19 cellular contexts compared by ENCODE assay signal in genomic region chr3:197289726-197290125, GRCh38. TPM values are rescaled to one million over a fixed set of nuclear protein-coding genes. Genes with fewer than 3 reads are reported as not detected.
DNase-seq lines count a peak whose midpoint lies in the region; ATAC-seq, FAIRE-seq and TF ChIP-seq lines count a peak whose summit lies in the region.
"Had no signal": no experiment of that assay in that cellular context is flagged by ENCODE, and none has a peak within 500 bp of the region (broad histone marks: within the 10 kb centered on the region; RNA-seq: fewer than 3 reads in every experiment).

No MANE protein-coding gene starts in this region.

- in situ Hi-C loops in IMR-90 (cut with MboI; ENCODE audit: low sequenced_read_pairs) = no loop called here

- H3K27ac Mint-ChIP-seq in CD8-positive, alpha-beta T cell = peak overlapping the region; percentile 15
- no peak overlapping the region for H3K27ac Mint-ChIP-seq in neural progenitor cell
- H3K27ac Mint-ChIP-seq: T-helper 17 cell had no signal

- no TSS peak for BruUV-seq in IMR-90 (replicated peaks; lab: Mats Ljungman, UMichigan)

- POLR2A ChIA-PET in CD8-positive, alpha-beta T cell (lab: Charles Lee) = interaction anchor here (0.7 kb wide), 1 partner anchor 321 kb away, joined by 3 read pairs; no protein-coding TSS in a partner anchor
- POLR2A ChIA-PET in IMR-90 (lab: Charles Lee; ENCODE audit: unreplicated experiment) = no interaction called here

- no peak overlapping the region for H3K4ac ChIP-seq in IMR-90 (ENCODE audit: low read depth, low read length)

- no peak overlapping the region for H3K56ac ChIP-seq in IMR-90 (ENCODE audit: extremely low read depth, insufficient read depth, low read length)

- no peak overlapping the region for H2AK5ac ChIP-seq in IMR-90 (ENCODE audit: low read depth, low read length)

- DNase-seq in CD8-positive, alpha-beta T cell = no peak
- DNase-seq in IMR-90 (peak; percentile 29), bronchial epithelial cell (ENCODE audit: low read depth) (peak; percentile 73), neural progenitor cell (ENCODE audit: low spot score) (no peak), RPMI8226 (no peak), vagina (ENCODE audit: extremely low spot score in 2 of 2) (no peak), hippocampal formation (lab: John Stamatoyannopoulos, UW) (no peak), COLO668 (lab: John Stamatoyannopoulos, UW; ENCODE audit: unreplicated experiment) (no peak)
- DNase-seq: activated CD4-positive, alpha-beta T cell treated with anti-CD3 and anti-CD28 coated beads, Interleukin-2, amount 50 U/mL, for 48 hours; activated naive CD4-positive, alpha-beta T cell treated with anti-CD3 and anti-CD28 coated beads, Interleukin-2, amount 50 U/mL, for 16 hours; foreskin fibroblast; NCI-H1105 treated with DMSO at 0.1 percent for 48 hours; NCI-H526 treated with DMSO at 0.1 percent for 48 hours; stimulated activated CD4-positive, alpha-beta T cell treated with anti-CD3 and anti-CD28 coated beads, Interleukin-12 subunit alpha, Interleukin-12 subunit beta, amount 100 ng/mL, for 4 hours; T-helper 17 cell; thyroid gland; WERI-Rb-1 had no signal

- TF ChIP-seq RAD21 in IMR-90 (IDR thresholded peaks at IDR 0.05; ENCODE audit: low read length) = no peak

- H3K9me1 ChIP-seq in IMR-90 (ENCODE audit: insufficient read depth, low read length) = 0 out of 2 replicates have a peak, but pooled peaks cover 2% of the 10 kb centered on the region

- no peaks in the 10 kb centered on the region for H3K27me3 Mint-ChIP-seq in CD8-positive, alpha-beta T cell (ENCODE audit: low read depth)
- no peaks in the 10 kb centered on the region for H3K27me3 Mint-ChIP-seq in neural progenitor cell (ENCODE audit: insufficient read depth, low read depth)
- H3K27me3 Mint-ChIP-seq: T-helper 17 cell had no signal

- intact Hi-C loops in CD8-positive, alpha-beta T cell (cut with DNase I, micrococcal nuclease) = loop anchor here (10.0 kb wide), 3 partner anchors 165 to 445 kb away; partner anchors contain the start of genes NCBP2 (in 1 of the 2) and RUBCN (in 1 of the 2)
- intact Hi-C loops in IMR-90 (cut with micrococcal nuclease) = no loop called here
- intact Hi-C loops in vagina (cut with DNase I) = no loop called here

- H3K9me3 Mint-ChIP-seq in CD8-positive, alpha-beta T cell = no peaks in the 10 kb centered on the region
- peaks cover 15% of the 10 kb centered on the region for H3K9me3 Mint-ChIP-seq in neural progenitor cell

- ATAC-seq in CD8-positive, alpha-beta T cell = no peak
- ATAC-seq in IMR-90 (ENCODE audit: low read depth) = peak; percentile 54
- ATAC-seq: left lobe of liver, T-helper 17 cell had no signal

- H2BK120ac ChIP-seq in IMR-90 (ENCODE audit: low read depth, low read length) = no peak overlapping the region

- CTCF ChIA-PET in CD8-positive, alpha-beta T cell (lab: Charles Lee) = interaction anchor here (1.0 kb wide), 1 partner anchor 21 kb away, joined by 3 read pairs; no protein-coding TSS in a partner anchor
- CTCF ChIA-PET in IMR-90 (lab: Yijun Ruan, JAX) = no interaction called here

- H3K18ac ChIP-seq in IMR-90 (ENCODE audit: low read depth, low read length) = no peak overlapping the region

- no peak overlapping the region for H3K9ac ChIP-seq in IMR-90 (ENCODE audit: low read depth, low read length)
- no peak overlapping the region for H3K9ac ChIP-seq in neural progenitor cell

- no peaks in the 10 kb centered on the region for H3K27me3 ChIP-seq in CD8-positive, alpha-beta T cell (ENCODE audit: insufficient read depth, low read length)
- H3K27me3 ChIP-seq in IMR-90 (ENCODE audit: control insufficient read depth, insufficient read depth, low read length) (no peaks in the 10 kb centered on the region), bronchial epithelial cell (ENCODE audit: control insufficient read depth, insufficient read depth, low read length) (no peaks in the 10 kb centered on the region), neural progenitor cell (no peaks in the 10 kb centered on the region), vagina (no peaks in the 10 kb centered on the region)
- H3K27me3 ChIP-seq: thyroid gland had no signal

- H3K9me3 ChIP-seq in CD8-positive, alpha-beta T cell (ENCODE audit: low read length) = no peaks in the 10 kb centered on the region
- H3K9me3 ChIP-seq in IMR-90 (ENCODE audit: control insufficient read depth, insufficient read depth, low read length) (no peaks in the 10 kb centered on the region), neural progenitor cell (ENCODE audit: low read depth) (no peaks in the 10 kb centered on the region), vagina (no peaks in the 10 kb centered on the region)
- H3K9me3 ChIP-seq: thyroid gland had no signal

- no peak overlapping the region for H4K91ac ChIP-seq in IMR-90 (ENCODE audit: insufficient read depth, low read depth, low read length)

- no peak for FAIRE-seq in bronchial epithelial cell (lab: Jason Lieb, UNC)
- FAIRE-seq: H1 had no signal

- H3K4me2 ChIP-seq in IMR-90 (ENCODE audit: low read depth, low read length) (peak overlapping the region; percentile 59; the same call in 1 of the 2 replicates), neural progenitor cell (no peak overlapping the region)

- H3F3A ChIP-seq in neural progenitor cell (ENCODE audit: low read depth) = no peaks in the 10 kb centered on the region

- TF ChIP-seq POLR2A in IMR-90 (IDR thresholded peaks at IDR 0.05; ENCODE audit: low read depth, low read length) = no peak
- no peak for TF ChIP-seq POLR2A in vagina (IDR thresholded peaks at IDR 0.05)

- H3K4me1 Mint-ChIP-seq in CD8-positive, alpha-beta T cell (ENCODE audit: low read depth) = peaks cover 57% of the 10 kb centered on the region
- peaks cover 3% of the 10 kb centered on the region for H3K4me1 Mint-ChIP-seq in neural progenitor cell

- no peak for TF ChIP-seq CTCF in CD8-positive, alpha-beta T cell (IDR thresholded peaks at IDR 0.05)
- TF ChIP-seq CTCF in IMR-90 (conservative IDR thresholded peaks at IDR 0.05; ENCODE audit: low read depth, low read length) (no peak), bronchial epithelial cell (IDR thresholded peaks at IDR 0.05; ENCODE audit: insufficient read depth, low read length, severe bottlenecking) (no peak), neural progenitor cell (IDR thresholded peaks at IDR 0.05) (no peak), vagina (IDR thresholded peaks at IDR 0.05) (no peak)

- no peak overlapping the region for H2BK20ac ChIP-seq in IMR-90 (ENCODE audit: low read depth, low read length)

- peaks cover 100% of the 10 kb centered on the region for H3K79me2 ChIP-seq in neural progenitor cell (ENCODE audit: low read depth)

- H4K8ac ChIP-seq in IMR-90 (ENCODE audit: low read depth in 2 of 2, low read length in 2 of 2) = no peak overlapping the region

- peaks cover 5% of the 10 kb centered on the region for H3K4me1 ChIP-seq in CD8-positive, alpha-beta T cell (ENCODE audit: insufficient read depth, low read length)
- peaks cover 6% of the 10 kb centered on the region; the same call in 1 of the 2 replicates for H3K4me1 ChIP-seq in IMR-90 (ENCODE audit: control insufficient read depth, insufficient read depth, low read length)
- H3K4me1 ChIP-seq in neural progenitor cell = peaks cover 13% of the 10 kb centered on the region
- H3K4me1 ChIP-seq in vagina = peaks cover 26% of the 10 kb centered on the region

- no peak overlapping the region for H3K4me3 Mint-ChIP-seq in CD8-positive, alpha-beta T cell
- no peak overlapping the region for H3K4me3 Mint-ChIP-seq in neural progenitor cell
- H3K4me3 Mint-ChIP-seq: T-helper 17 cell had no signal

- peaks cover 18 to 64% of the 10 kb centered on the region in 2 experiments for H3K79me1 ChIP-seq in IMR-90 (ENCODE audit: low read depth in 1 of 2, low read length in 2 of 2)

- dilution Hi-C loops in IMR-90 (cut with HindIII; ENCODE audit: low sequenced_read_pairs, unreplicated experiment) = no loop called here

- no peak overlapping the region for H2AFZ ChIP-seq in IMR-90 (replicated peaks; ENCODE audit: low read length, poor library complexity)
- no peak overlapping the region for H2AFZ ChIP-seq in neural progenitor cell (replicated peaks)

- peaks cover 64% of the 10 kb centered on the region for H3K36me3 Mint-ChIP-seq in CD8-positive, alpha-beta T cell
- H3K36me3 Mint-ChIP-seq in neural progenitor cell = peaks cover 64% of the 10 kb centered on the region

- peak overlapping the region; percentile 50 for H2BK5ac ChIP-seq in IMR-90 (ENCODE audit: low read depth, low read length, poor library complexity, severe bottlenecking)

- H3K14ac ChIP-seq in IMR-90 (replicated peaks; ENCODE audit: low read depth, low read length) = no peak overlapping the region

- no peak overlapping the region for H3K27ac ChIP-seq in CD8-positive, alpha-beta T cell (ENCODE audit: low read depth, low read length)
- H3K27ac ChIP-seq in IMR-90 (ENCODE audit: insufficient read depth, low read length) = no peak overlapping the region
- peak overlapping the region; percentile 5 for H3K27ac ChIP-seq in neural progenitor cell
- no peak overlapping the region for H3K27ac ChIP-seq in vagina
- H3K27ac ChIP-seq: thyroid gland, WERI-Rb-1 had no signal

- H4K5ac ChIP-seq in IMR-90 (ENCODE audit: low read depth, low read length) = no peak overlapping the region

- H3K4me3 ChIP-seq in CD8-positive, alpha-beta T cell (ENCODE audit: low read depth, low read length) = no peak overlapping the region
- H3K4me3 ChIP-seq in IMR-90 (ENCODE audit: insufficient read depth, low read depth, low read length) = no peak overlapping the region
- no peak overlapping the region for H3K4me3 ChIP-seq in bronchial epithelial cell (ENCODE audit: low read depth, low read length)
- no peak overlapping the region for H3K4me3 ChIP-seq in neural progenitor cell
- no peak overlapping the region for H3K4me3 ChIP-seq in vagina
- H3K4me3 ChIP-seq: thyroid gland had no signal

- H2AK9ac ChIP-seq in IMR-90 (replicated peaks; ENCODE audit: low read depth, low read length, poor library complexity) = no peak overlapping the region

- H3K23ac ChIP-seq in IMR-90 (ENCODE audit: low read depth, low read length) = no peak overlapping the region

- peaks cover 8% of the 10 kb centered on the region; the same call in 1 of the 2 replicates for H4K20me1 ChIP-seq in IMR-90 (ENCODE audit: insufficient read depth, low read length)
- H4K20me1 ChIP-seq in neural progenitor cell (ENCODE audit: low read depth) = peaks cover 45% of the 10 kb centered on the region

- H2BK15ac ChIP-seq in IMR-90 (ENCODE audit: low read depth, low read length) = no peak overlapping the region

- H3K36me3 ChIP-seq in CD8-positive, alpha-beta T cell (ENCODE audit: insufficient read depth, low read length) = no peaks in the 10 kb centered on the region
- H3K36me3 ChIP-seq in IMR-90 (ENCODE audit: control insufficient read depth, insufficient read depth, low read length) = peaks cover 19% of the 10 kb centered on the region
- H3K36me3 ChIP-seq in bronchial epithelial cell (ENCODE audit: control insufficient read depth, insufficient read depth, low read length) = peaks cover 10% of the 10 kb centered on the region
- peaks cover 45% of the 10 kb centered on the region for H3K36me3 ChIP-seq in neural progenitor cell
- H3K36me3 ChIP-seq in vagina = peaks cover 0 to 18% of the 10 kb centered on the region in 2 donors

RNA-seq across cellular contexts. Expression of gene DLG1, which starts 8.7 kb away (rescaled TPM):
- total RNA-seq in CD8-positive, alpha-beta T cell = 10 to 100 TPM; 70.9 to 72.9 TPM
- total RNA-seq in IMR-90 (2012; rRNA removed) (57.7 and 58.6 TPM in 2 replicates), bronchial epithelial cell (66.6 and 97.4 TPM in 2 replicates), neural progenitor cell (ENCODE audit: low replicate concordance) (108 and 138 TPM in 2 replicates), vagina (115 TPM)
- 18.7 and 21.2 TPM in 2 replicates for polyA plus RNA-seq in IMR-90 (2012; rRNA removed)
- 3.7 and 4.9 TPM in 2 replicates for polyA plus RNA-seq in IMR-90 (2012; cell fraction: cytosol; rRNA removed)
- polyA plus RNA-seq in IMR-90 (2012; cell fraction: nucleus; rRNA removed; ENCODE audit: low replicate concordance) = 5.5 and 51.9 TPM in 2 replicates

Comparison
In these comparisons a context has a peak if more than half of its experiments do, and no peak if none do; other contexts are left out.
1. DNase-seq: peak in IMR-90 (single experiment) and bronchial epithelial cell (single experiment); none in CD8-positive, alpha-beta T cell (0 of 7), neural progenitor cell (single experiment), RPMI8226 (single experiment), vagina (0 of 2), hippocampal formation (0 of 2) and COLO668 (single experiment).
2. intact Hi-C loops: an anchor here in CD8-positive, alpha-beta T cell (10.0 kb wide); none called in IMR-90 and vagina.